Comparison of ENCODE assay signal across 20 cellular contexts in genomic region chr2:28420717-28421116, GRCh38. TPM values are rescaled to one million over a fixed set of nuclear protein-coding genes. Genes with fewer than 3 reads are reported as not detected.
DNase-seq lines count a peak whose midpoint lies in the region; ATAC-seq, FAIRE-seq and TF ChIP-seq lines count a peak whose summit lies in the region.
"Had no signal": no experiment of that assay in that cellular context is flagged by ENCODE, and none has a peak within 500 bp of the region (broad histone marks: within the 10 kb centered on the region; RNA-seq: fewer than 3 reads in every experiment).

No MANE protein-coding gene starts in this region.

- CTCF ChIA-PET in activated CD8-positive, alpha-beta T cell treated with anti-CD3 and anti-CD28 coated beads for 36 hours (lab: Charles Lee), result interaction anchor here (1.1 kb wide), 1 partner anchor 9 kb away, joined by 3 read pairs; no protein-coding TSS in a partner anchor
- CTCF ChIA-PET in activated CD8-positive, alpha-beta T cell treated with anti-CD3 and anti-CD28 coated beads, Interleukin-2, amount 10 ng/mL, durations not matched to agents 7 days and 5 days (lab: Charles Lee), result interaction anchor here (2.1 kb wide), 1 partner anchor 42 kb away, joined by 8 read pairs; no protein-coding TSS in a partner anchor

- H3K4me1 Mint-ChIP-seq in activated CD8-positive, alpha-beta T cell treated with anti-CD3 and anti-CD28 coated beads for 36 hours (ENCODE audit: low read depth), result peaks cover 61% of the 10 kb centered on the region
- H3K4me1 Mint-ChIP-seq in activated CD8-positive, alpha-beta T cell treated with anti-CD3 and anti-CD28 coated beads, Interleukin-2, amount 10 ng/mL, durations not matched to agents 7 days and 5 days (ENCODE audit: low read depth), result peaks cover 54% of the 10 kb centered on the region
- H3K4me1 Mint-ChIP-seq in CD14-positive monocyte (peaks cover 50% of the 10 kb centered on the region), chondrocyte (ENCODE audit: low read depth) (peaks cover 42% of the 10 kb centered on the region)

- TF ChIP-seq CTCF in activated CD8-positive, alpha-beta T cell treated with anti-CD3 and anti-CD28 coated beads for 36 hours (IDR thresholded peaks at IDR 0.05), result no peak
- no peak for TF ChIP-seq CTCF in CD14-positive monocyte (IDR thresholded peaks at IDR 0.05)
- no peak for TF ChIP-seq CTCF in chondrocyte (IDR thresholded peaks at IDR 0.05)
- TF ChIP-seq CTCF in D721Med (IDR thresholded peaks at IDR 0.05; ENCODE audit: insufficient read depth, missing control alignments), result no peak

- DNase-seq in activated CD8-positive, alpha-beta T cell treated with anti-CD3 and anti-CD28 coated beads for 36 hours, result no peak
- no peak for DNase-seq in activated CD8-positive, alpha-beta T cell treated with anti-CD3 and anti-CD28 coated beads, Interleukin-2, amount 10 ng/mL, durations not matched to agents 7 days and 5 days
- peak; percentile 22 for DNase-seq in CD14-positive monocyte (ENCODE audit: low spot score)
- DNase-seq in chondrocyte (ENCODE audit: low spot score), result no peak
- DNase-seq in posterior vena cava (ENCODE audit: low spot score), result peak; percentile 23
- DNase-seq in D721Med (ENCODE audit: insufficient read length, low spot score), result no peak
- DNase-seq in cortex of kidney (lab: John Stamatoyannopoulos, UW), result no peak
- DNase-seq in stimulated activated CD4-positive, alpha-beta T cell treated with anti-CD3 and anti-CD28 coated beads, Interleukin-1b, Interleukin-23, amount 100 ng/mL, for 48 hours, result no peak
- DNase-seq: activated CD4-positive, alpha-beta T cell treated with anti-CD3 and anti-CD28 coated beads, Interleukin-2, amount 10 ng/mL, durations not matched to agents 24 days and 14 days; AML-193; CD8-positive, alpha-beta T cell; cerebellar nuclear complex; DMS153; mesendoderm; naive B cell; NCI-H1048; NCI-H1930; NCI-H2227 treated with DMSO at 0.1 percent for 48 hours; NCI-H69 had no signal

- peak overlapping the region; percentile 58 for H3K27ac Mint-ChIP-seq in activated CD8-positive, alpha-beta T cell treated with anti-CD3 and anti-CD28 coated beads for 36 hours
- H3K27ac Mint-ChIP-seq in activated CD8-positive, alpha-beta T cell treated with anti-CD3 and anti-CD28 coated beads, Interleukin-2, amount 10 ng/mL, durations not matched to agents 7 days and 5 days, result no peak overlapping the region
- H3K27ac Mint-ChIP-seq in CD14-positive monocyte (peak overlapping the region in 6 of 7 donors; percentile 51 to 88 (median 78)), chondrocyte (ENCODE audit: unreplicated experiment) (peak overlapping the region; percentile 61)
- H3K27ac Mint-ChIP-seq: activated CD4-positive, alpha-beta T cell treated with anti-CD3 and anti-CD28 coated beads, Interleukin-2, amount 10 ng/mL, durations not matched to agents 24 days and 14 days; CD8-positive, alpha-beta T cell; naive B cell had no signal

- peaks cover 13% of the 10 kb centered on the region for H3K36me3 Mint-ChIP-seq in activated CD8-positive, alpha-beta T cell treated with anti-CD3 and anti-CD28 coated beads for 36 hours (ENCODE audit: low read depth)
- H3K36me3 Mint-ChIP-seq in activated CD8-positive, alpha-beta T cell treated with anti-CD3 and anti-CD28 coated beads, Interleukin-2, amount 10 ng/mL, durations not matched to agents 7 days and 5 days (ENCODE audit: low read depth), result peaks cover 19% of the 10 kb centered on the region
- H3K36me3 Mint-ChIP-seq in CD14-positive monocyte, result peaks cover 18 to 40% of the 10 kb centered on the region in 2 donors
- H3K36me3 Mint-ChIP-seq in chondrocyte (ENCODE audit: low read depth), result peaks cover 13% of the 10 kb centered on the region
- H3K36me3 Mint-ChIP-seq: CD8-positive, alpha-beta T cell; naive B cell had no signal

- no peaks in the 10 kb centered on the region for H3K27me3 Mint-ChIP-seq in activated CD8-positive, alpha-beta T cell treated with anti-CD3 and anti-CD28 coated beads for 36 hours
- no peaks in the 10 kb centered on the region for H3K27me3 Mint-ChIP-seq in activated CD8-positive, alpha-beta T cell treated with anti-CD3 and anti-CD28 coated beads, Interleukin-2, amount 10 ng/mL, durations not matched to agents 7 days and 5 days (ENCODE audit: low read depth)
- no peaks in the 10 kb centered on the region for H3K27me3 Mint-ChIP-seq in CD14-positive monocyte (ENCODE audit: low read depth in 3 of 3)
- H3K27me3 Mint-ChIP-seq in chondrocyte (ENCODE audit: low read depth), result no peaks in the 10 kb centered on the region
- H3K27me3 Mint-ChIP-seq: activated CD4-positive, alpha-beta T cell treated with anti-CD3 and anti-CD28 coated beads, Interleukin-2, amount 10 ng/mL, durations not matched to agents 24 days and 14 days had no signal

- no peak for ATAC-seq in activated CD8-positive, alpha-beta T cell treated with anti-CD3 and anti-CD28 coated beads for 36 hours
- ATAC-seq in activated CD8-positive, alpha-beta T cell treated with anti-CD3 and anti-CD28 coated beads, Interleukin-2, amount 10 ng/mL, durations not matched to agents 7 days and 5 days, result no peak
- ATAC-seq: CD8-positive, alpha-beta T cell; pancreas had no signal

- intact Hi-C loops in activated CD8-positive, alpha-beta T cell treated with anti-CD3 and anti-CD28 coated beads for 36 hours (cut with micrococcal nuclease), result no loop called here
- intact Hi-C loops in CD14-positive monocyte (cut with micrococcal nuclease) (no loop called here), posterior vena cava (cut with DNase I) (no loop called here)

- H3K9me3 Mint-ChIP-seq in activated CD8-positive, alpha-beta T cell treated with anti-CD3 and anti-CD28 coated beads for 36 hours, result no peaks in the 10 kb centered on the region
- no peaks in the 10 kb centered on the region for H3K9me3 Mint-ChIP-seq in activated CD8-positive, alpha-beta T cell treated with anti-CD3 and anti-CD28 coated beads, Interleukin-2, amount 10 ng/mL, durations not matched to agents 7 days and 5 days (ENCODE audit: insufficient read depth)
- peaks cover 0 to 1% (median 0%) of the 10 kb centered on the region in 7 donors for H3K9me3 Mint-ChIP-seq in CD14-positive monocyte
- no peaks in the 10 kb centered on the region for H3K9me3 Mint-ChIP-seq in chondrocyte (ENCODE audit: low read depth)
- H3K9me3 Mint-ChIP-seq: activated CD4-positive, alpha-beta T cell treated with anti-CD3 and anti-CD28 coated beads, Interleukin-2, amount 10 ng/mL, durations not matched to agents 24 days and 14 days; CD8-positive, alpha-beta T cell; naive B cell had no signal

- POLR2A ChIA-PET in activated CD8-positive, alpha-beta T cell treated with anti-CD3 and anti-CD28 coated beads for 36 hours (lab: Charles Lee), result no interaction called here
- POLR2A ChIA-PET in activated CD8-positive, alpha-beta T cell treated with anti-CD3 and anti-CD28 coated beads, Interleukin-2, amount 10 ng/mL, durations not matched to agents 7 days and 5 days (lab: Charles Lee), result no interaction called here

- FAIRE-seq in D721Med (lab: Jason Lieb, UNC), result no peak
- FAIRE-seq: pancreas had no signal

- H3K4me3 Mint-ChIP-seq in activated CD8-positive, alpha-beta T cell treated with anti-CD3 and anti-CD28 coated beads for 36 hours, result no peak overlapping the region
- no peak overlapping the region for H3K4me3 Mint-ChIP-seq in activated CD8-positive, alpha-beta T cell treated with anti-CD3 and anti-CD28 coated beads, Interleukin-2, amount 10 ng/mL, durations not matched to agents 7 days and 5 days
- no peak overlapping the region for H3K4me3 Mint-ChIP-seq in CD14-positive monocyte
- no peak overlapping the region for H3K4me3 Mint-ChIP-seq in chondrocyte (ENCODE audit: unreplicated experiment)
- H3K4me3 Mint-ChIP-seq: activated CD4-positive, alpha-beta T cell treated with anti-CD3 and anti-CD28 coated beads, Interleukin-2, amount 10 ng/mL, durations not matched to agents 24 days and 14 days; CD8-positive, alpha-beta T cell; naive B cell had no signal

RNA-seq across cellular contexts. Expression of gene FOSL2, which starts 28.1 kb away (rescaled TPM):
- total RNA-seq in activated CD8-positive, alpha-beta T cell treated with anti-CD3 and anti-CD28 coated beads for 36 hours, result 100 to 1,000 TPM; 114 to 119 TPM
- 10 to 100 TPM; 37.3 to 40.9 TPM for total RNA-seq in activated CD8-positive, alpha-beta T cell treated with anti-CD3 and anti-CD28 coated beads, Interleukin-2, amount 10 ng/mL, durations not matched to agents 7 days and 5 days
- 10 to 100 TPM; 24.8 to 28.6 TPM for polyA plus RNA-seq in CD14-positive monocyte
- total RNA-seq in chondrocyte (93.0 to 163 TPM (median 156 TPM) in 3 replicates), posterior vena cava (100 to 1,000 TPM; 105 to 141 TPM)

Comparison
In these comparisons a context has a peak if more than half of its experiments do, and no peak if none do; other contexts are left out.
1. DNase-seq: peak in CD14-positive monocyte (single experiment) and posterior vena cava (single experiment); none in activated CD8-positive, alpha-beta T cell treated with anti-CD3 and anti-CD28 coated beads for 36 hours (single experiment), activated CD8-positive, alpha-beta T cell treated with anti-CD3 and anti-CD28 coated beads, Interleukin-2, amount 10 ng/mL, durations not matched to agents 7 days and 5 days (single experiment), chondrocyte (single experiment), D721Med (single experiment), cortex of kidney (single experiment) and stimulated activated CD4-positive, alpha-beta T cell treated with anti-CD3 and anti-CD28 coated beads, Interleukin-1b, Interleukin-23, amount 100 ng/mL, for 48 hours (single experiment).